Comparison of ENCODE assay signal across 29 cellular contexts in the genomic region with DNA sequence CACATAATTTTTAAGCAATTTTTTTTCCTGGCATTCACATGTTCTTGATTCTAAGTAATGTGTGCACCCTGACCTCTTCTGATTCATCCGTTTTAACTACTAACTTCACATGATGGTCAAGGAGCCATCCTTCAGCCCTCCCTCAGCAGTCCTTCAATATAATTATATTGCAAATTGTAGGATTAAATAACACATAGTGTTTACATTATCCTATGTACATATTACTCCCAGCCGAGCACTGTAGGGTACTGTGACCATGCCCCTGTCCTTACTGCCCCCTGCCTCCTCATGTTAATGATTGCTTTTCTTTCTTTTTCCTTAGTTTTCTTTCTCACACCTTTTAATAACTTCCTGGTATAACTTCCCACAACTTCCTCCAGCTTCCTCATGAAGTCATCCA.
"Had no signal": no experiment of that assay in that cellular context is flagged by ENCODE, and none has a peak within 500 bp of the region (broad histone marks: within the 10 kb centered on the region; RNA-seq: fewer than 3 reads in every experiment).

No MANE protein-coding gene starts in this region.

- H3K4me3 ChIP-seq: MG63, PC-9 had no signal

- H3K27me3 ChIP-seq: MG63 had no signal

- ATAC-seq: activated naive CD8-positive, alpha-beta T cell treated with anti-CD3 and anti-CD28 coated beads, Interleukin-2, amount 50 U/mL, for 24 hours; activated T-cell treated with anti-CD3 and anti-CD28 coated beads, Interleukin-2, amount 50 U/mL, for 4 hours; Right ventricle myocardium inferior had no signal

- H3K36me3 ChIP-seq: MG63, WERI-Rb-1 had no signal

- DNase-seq: activated CD4-positive, alpha-beta T cell treated with anti-CD3 and anti-CD28 coated beads, Interleukin-2, amount 10 ng/mL, durations not matched to agents 24 days and 14 days; activated CD4-positive, alpha-beta T cell treated with anti-CD3 and anti-CD28 coated beads, Interleukin-2, amount 50 U/mL, for 48 hours; activated CD8-positive, alpha-beta memory T cell treated with anti-CD3 and anti-CD28 coated beads, Interleukin-2, amount 50 U/mL, for 4 hours; activated naive CD4-positive, alpha-beta T cell treated with anti-CD3 and anti-CD28 coated beads, Interleukin-2, amount 10 ng/mL, durations not matched to agents 7 days and 5 days; activated naive CD8-positive, alpha-beta T cell treated with anti-CD3 and anti-CD28 coated beads, Interleukin-2, amount 50 U/mL, for 24 hours; activated T-cell treated with anti-CD3 and anti-CD28 coated beads for 4 hours; activated T-cell treated with anti-CD3 and anti-CD28 coated beads, Interleukin-2, amount 50 U/mL, for 4 hours; anterior cingulate cortex; caudate nucleus; cerebellar nuclear complex; Kasumi-1; MG63; NCI-H1048; NCI-H1105 treated with DMSO at 0.1 percent for 48 hours; NCI-H1694; NCI-H1930; NCI-H2081 treated with DMSO at 0.1 percent for 48 hours; NCI-H226; NCI-H446 treated with DMSO at 0.1 percent for 48 hours; NCI-H524; NCI-H774; PC-9; SW 1271; T-helper 1 cell; T-helper 2 cell; T1000; WERI-Rb-1 had no signal

- H3K27ac ChIP-seq: PC-9, RWPE1, WERI-Rb-1 had no signal

- H2AFZ ChIP-seq: PC-9 had no signal

- H3K4me2 ChIP-seq: PC-9 had no signal
